In the genomic region with DNA sequence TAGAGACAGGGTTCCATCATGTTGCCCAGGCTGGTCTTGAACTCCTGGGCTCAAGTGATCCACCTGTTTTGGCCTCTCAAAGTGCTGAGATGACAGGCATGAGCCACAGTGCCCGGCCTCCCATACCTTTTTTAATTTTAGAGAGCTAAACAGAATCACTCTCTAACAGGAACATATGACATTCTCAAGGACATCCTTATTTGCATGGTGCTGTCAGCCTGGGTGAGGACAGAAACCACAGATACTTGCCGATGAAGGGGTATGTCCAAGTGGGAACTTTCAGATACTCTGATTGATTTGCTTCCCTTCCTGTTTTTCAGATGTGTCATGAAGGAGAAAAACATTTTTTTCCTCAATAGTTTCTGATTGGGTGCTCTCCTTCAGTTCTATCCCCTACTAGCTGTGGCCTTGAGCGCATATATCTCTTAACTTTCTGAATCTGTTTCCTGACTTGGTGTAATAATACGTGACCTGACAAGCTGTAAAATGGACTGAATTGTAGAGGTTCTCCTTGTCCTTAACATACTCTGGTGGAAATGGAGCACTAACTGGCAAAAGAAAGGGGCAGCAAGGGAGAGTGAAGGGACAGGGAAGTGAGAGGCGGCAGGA, we compare ENCODE assay signal across 16 cellular contexts. TPM values are rescaled to one million over a fixed set of nuclear protein-coding genes. Genes with fewer than 3 reads are reported as not detected.
DNase-seq lines count a peak whose midpoint lies in the region; ATAC-seq and TF ChIP-seq lines count a peak whose summit lies in the region.
"Had no signal": no experiment of that assay in that cellular context is flagged by ENCODE, and none has a peak within 500 bp of the region (broad histone marks: within the 10 kb centered on the region; RNA-seq: fewer than 3 reads in every experiment).

No MANE protein-coding gene starts in this region.

- H3K14ac ChIP-seq in mesenchymal stem cell (ENCODE audit: low read length in 2 of 2): no peak overlapping the region

- TF ChIP-seq CTCF in GM12864 (IDR thresholded peaks at IDR 0.05; ENCODE audit: low read depth, low read length, missing control alignments): no peak

- H3K4me2 ChIP-seq in mesenchymal stem cell (ENCODE audit: low read length, poor library complexity, severe bottlenecking): no peak overlapping the region

- H2BK15ac ChIP-seq in mesenchymal stem cell (ENCODE audit: low read depth, poor library complexity, severe bottlenecking): no peak overlapping the region

- H3K18ac ChIP-seq in mesenchymal stem cell (ENCODE audit: low read depth in 1 of 2, low read length in 2 of 2): no peak overlapping the region

- no peaks in the 10 kb centered on the region for H3K79me1 ChIP-seq in mesenchymal stem cell (replicated peaks; ENCODE audit: low read length, poor library complexity, severe bottlenecking)

- 95% methylated on average over 4 of the region's 5 CpGs for WGBS in mesenchymal stem cell

- H4K8ac ChIP-seq in mesenchymal stem cell (ENCODE audit: low read length): no peak overlapping the region

- H3K27me3 ChIP-seq in mesenchymal stem cell (ENCODE audit: control insufficient read depth in 1 of 2, insufficient read depth in 1 of 2, low read length in 2 of 2): no peaks in the 10 kb centered on the region
- H3K27me3 ChIP-seq: SJCRH30, tibial artery had no signal

- H3K9me3 ChIP-seq in mesenchymal stem cell (ENCODE audit: control insufficient read depth, low read length): no peaks in the 10 kb centered on the region
- H3K9me3 ChIP-seq: SJCRH30, tibial artery had no signal

- no peak overlapping the region for H3K27ac ChIP-seq in mesenchymal stem cell (ENCODE audit: low read length, poor library complexity, severe bottlenecking)
- H3K27ac ChIP-seq: SJCRH30, tibial artery, WERI-Rb-1 had no signal

- H3K9ac ChIP-seq in mesenchymal stem cell (ENCODE audit: low read length): no peak overlapping the region

- no peak overlapping the region for H2BK5ac ChIP-seq in mesenchymal stem cell (ENCODE audit: low read depth, low read length, poor library complexity, severe bottlenecking)

- H3K4ac ChIP-seq in mesenchymal stem cell (ENCODE audit: low read depth in 1 of 2, low read length in 2 of 2): no peak overlapping the region

- no peak overlapping the region for H3K23ac ChIP-seq in mesenchymal stem cell (ENCODE audit: low read length in 2 of 2)

- H3K4me1 ChIP-seq in mesenchymal stem cell (ENCODE audit: control insufficient read depth, insufficient read depth, low read depth, low read length): peaks cover 2% of the 10 kb centered on the region
- H3K4me1 ChIP-seq: SJCRH30, tibial artery had no signal

- no peak overlapping the region for H2AFZ ChIP-seq in mesenchymal stem cell (ENCODE audit: low read depth, low read length)

- no peak overlapping the region for H2AK5ac ChIP-seq in mesenchymal stem cell (ENCODE audit: low read length, severe bottlenecking)

- H4K91ac ChIP-seq in mesenchymal stem cell (ENCODE audit: low read length): no peak overlapping the region

- H2BK120ac ChIP-seq in mesenchymal stem cell (ENCODE audit: low read depth, low read length): no peak overlapping the region

- ATAC-seq in GM19438 (IDR thresholded peaks at IDR 0.05; ENCODE audit: low read depth, unreplicated experiment) (peak; percentile 71), HG02763 (IDR thresholded peaks at IDR 0.05; ENCODE audit: unreplicated experiment) (peak; percentile 75), HG03460 (IDR thresholded peaks at IDR 0.05; ENCODE audit: unreplicated experiment) (peak; percentile 74)
- ATAC-seq: left colon had no signal

- peak; percentile 44 for DNase-seq in GM12864 (ENCODE audit: low read depth)
- no peak for DNase-seq in mesenchymal stem cell
- no peak for DNase-seq in stimulated activated naive CD4-positive, alpha-beta T cell (lab: John Stamatoyannopoulos, UW)
- no peak for DNase-seq in putamen (ENCODE audit: low spot score)
- no peak for DNase-seq in globus pallidus (ENCODE audit: low spot score)
- DNase-seq: ACHN; activated T-cell treated with anti-CD3 and anti-CD28 coated beads, Interleukin-2, amount 50 U/mL, for 1 hour; endodermal cell; glutamatergic neuron; left colon; SJCRH30; tibial artery; WERI-Rb-1 had no signal

- H3K4me3 ChIP-seq in GM12864 (ENCODE audit: low read depth, low read length) (no peak overlapping the region; the same call in 1 of the 2 replicates), mesenchymal stem cell (ENCODE audit: insufficient read depth in 1 of 2, low read depth in 1 of 2, low read length in 2 of 2) (no peak overlapping the region)
- H3K4me3 ChIP-seq: SJCRH30, tibial artery had no signal

- no peaks in the 10 kb centered on the region for H3K36me3 ChIP-seq in mesenchymal stem cell (ENCODE audit: control insufficient read depth in 1 of 2, insufficient read depth in 2 of 2, low read depth in 1 of 2, low read length in 2 of 2)
- H3K36me3 ChIP-seq: SJCRH30, tibial artery, WERI-Rb-1 had no signal

- H2BK12ac ChIP-seq in mesenchymal stem cell (ENCODE audit: low read length in 2 of 2): no peak overlapping the region

RNA-seq across cellular contexts. Expression of a gene that starts 49.6 kb away (rescaled TPM):
- 0.08 TPM for polyA plus RNA-seq in mesenchymal stem cell (2013, experiment 1 of 2)
- polyA plus RNA-seq in mesenchymal stem cell (2013, experiment 2 of 2): 0.11 TPM
